Comparison of ENCODE assay signal across 2 cellular contexts in genomic region chr15:61063875-61064320, GRCh38.
TF ChIP-seq lines count a peak whose summit lies in the region.

No MANE protein-coding gene starts in this region.

TF ChIP-seq in liver, 16 proteins besides CTCF, POLR2A, EP300 and RAD21 (continued from another document):
- TF ChIP-seq REST (IDR thresholded peaks at IDR 0.05) (peak; percentile 26), ZBTB33 (IDR thresholded peaks at IDR 0.05) (no peak), JUND (IDR thresholded peaks at IDR 0.05) (peak in 1 of 2 donors; percentile 60), RXRA (IDR thresholded peaks at IDR 0.05) (peak in 1 of 2 donors; percentile 32), FOXA1 (IDR thresholded peaks at IDR 0.05) (no peak), HNF4A (conservative IDR thresholded peaks at IDR 0.05) (peak in 1 of 2 donors; percentile 26), TAF1 (conservative IDR thresholded peaks at IDR 0.05) (no peak)

TF ChIP-seq in HepG2, 621 proteins besides CTCF, POLR2A, EP300 and RAD21 (continued from another document):
- TF ChIP-seq EHMT2 (IDR thresholded peaks at IDR 0.05; ENCODE audit: borderline replicate concordance, low read depth, low read length) (no peak), ZNF788 (CRISPR knock-in tag; IDR thresholded peaks at IDR 0.05; ENCODE audit: borderline replicate concordance) (no peak), SP4 (CRISPR knock-in tag; IDR thresholded peaks at IDR 0.05) (no peak), DNMT1 (CRISPR knock-in tag; IDR thresholded peaks at IDR 0.05) (no peak), ISL2 (CRISPR knock-in tag; IDR thresholded peaks at IDR 0.05) (no peak)
